ENCODE assay signal across 8 cellular contexts in genomic region chr17:1714980-1715802, GRCh38. TPM values are rescaled to one million over a fixed set of nuclear protein-coding genes. Genes with fewer than 3 reads are reported as not detected.
DNase-seq lines count a peak whose midpoint lies in the region; ATAC-seq and TF ChIP-seq lines count a peak whose summit lies in the region.

No MANE protein-coding gene starts in this region.

- H3K4me1 ChIP-seq in esophagus muscularis mucosa, result peaks cover 53 to 68% (median 62%) of the 10 kb centered on the region in 4 donors
- H3K4me1 ChIP-seq in muscle layer of duodenum (ENCODE audit: control insufficient read depth in 1 of 2, insufficient read depth in 2 of 2, low read length in 2 of 2), result peaks cover 17 to 36% of the 10 kb centered on the region in 2 donors

- peaks cover 9% of the 10 kb centered on the region for H3K4me1 Mint-ChIP-seq in Calu3 (ENCODE audit: low read depth, unreplicated experiment)
- peaks cover 24% of the 10 kb centered on the region for H3K4me1 Mint-ChIP-seq in type B pancreatic cell (ENCODE audit: unreplicated experiment)

- peak overlapping the region; percentile 80 for H3K4me3 Mint-ChIP-seq in Calu3 (ENCODE audit: low read depth, unreplicated experiment)
- peak overlapping the region; percentile 88 for H3K4me3 Mint-ChIP-seq in type B pancreatic cell

- TF ChIP-seq CTCF in Calu3 (IDR thresholded peaks at IDR 0.05; ENCODE audit: unreplicated experiment) (no peak), esophagus muscularis mucosa (IDR thresholded peaks at IDR 0.05) (no peak), type B pancreatic cell (conservative IDR thresholded peaks at IDR 0.05) (no peak)

- H3K36me3 Mint-ChIP-seq in Calu3 (ENCODE audit: insufficient read depth, unreplicated experiment) (peaks cover 83% of the 10 kb centered on the region), type B pancreatic cell (no peaks in the 10 kb centered on the region)

- no peaks in the 10 kb centered on the region for H3K27me3 ChIP-seq in esophagus muscularis mucosa
- no peaks in the 10 kb centered on the region for H3K27me3 ChIP-seq in muscle layer of duodenum (ENCODE audit: low read depth, low read length)

- CTCF ChIA-PET in Calu3 (lab: Charles Lee), result interaction anchor here (0.8 to 0.9 kb wide), 2 partner anchors 37 to 69 kb away, joined by 3 to 4 read pairs; no protein-coding TSS in a partner anchor

- H3K27me3 Mint-ChIP-seq in Calu3 (ENCODE audit: unreplicated experiment) (no peaks in the 10 kb centered on the region), type B pancreatic cell (no peaks in the 10 kb centered on the region)

- peak; percentile 89 for DNase-seq in Calu3
- peak; percentile 23 for DNase-seq in NCI-H146 (lab: John Stamatoyannopoulos, UW)
- peak; percentile 77 for DNase-seq in activated CD8-positive, alpha-beta memory T cell treated with anti-CD3 and anti-CD28 coated beads, Interleukin-2, amount 50 U/mL, for 48 hours
- peak; percentile 97 for DNase-seq in esophagus muscularis mucosa (ENCODE audit: extremely low spot score)
- DNase-seq in type B pancreatic cell (ENCODE audit: extremely low spot score, unreplicated experiment), result no peak
- no peak for DNase-seq in NCI-H748 treated with DMSO at 0.1 percent for 48 hours (lab: John Stamatoyannopoulos, UW)

- ATAC-seq in HG03460 (IDR thresholded peaks at IDR 0.05; ENCODE audit: unreplicated experiment), result no peak

- peak overlapping the region; percentile 91 to 100 (median 96) for H3K4me3 ChIP-seq in esophagus muscularis mucosa
- peak overlapping the region; percentile 71 to 92 for H3K4me3 ChIP-seq in muscle layer of duodenum (ENCODE audit: low read depth in 1 of 2, low read length in 2 of 2)

- H3K36me3 ChIP-seq in esophagus muscularis mucosa (peaks cover 19 to 42% (median 27%) of the 10 kb centered on the region in 4 donors), muscle layer of duodenum (ENCODE audit: control insufficient read depth in 1 of 2, insufficient read depth in 2 of 2, low read length in 2 of 2) (peaks cover 27 to 43% of the 10 kb centered on the region in 2 donors)

- H3K27ac ChIP-seq in esophagus muscularis mucosa (replicated peaks in 1 of 4), result peak overlapping the region; percentile 99 to 100 (median 100)
- peak overlapping the region; percentile 98 for H3K27ac ChIP-seq in muscle layer of duodenum (ENCODE audit: low read length)

- no peak for TF ChIP-seq EP300 in esophagus muscularis mucosa (IDR thresholded peaks at IDR 0.05)

- intact Hi-C loops in Calu3 (cut with micrococcal nuclease; ENCODE audit: unreplicated experiment), result no loop called here
- intact Hi-C loops in esophagus muscularis mucosa (cut with DNase I), result loop anchor here (2.0 to 10.0 kb wide), 2 partner anchors 46 to 150 kb away; partner anchors contain the start of gene PITPNA

- WGBS in esophagus muscularis mucosa, result 2% methylated on average over 10 of the region's 32 CpGs

- H3K9me3 Mint-ChIP-seq in Calu3 (ENCODE audit: low read depth, unreplicated experiment) (no peaks in the 10 kb centered on the region), type B pancreatic cell (no peaks in the 10 kb centered on the region)

- H3K9me3 ChIP-seq in esophagus muscularis mucosa (no peaks in the 10 kb centered on the region), muscle layer of duodenum (ENCODE audit: control insufficient read depth in 1 of 2, low read length in 2 of 2) (no peaks in the 10 kb centered on the region)

- no TSS peak for BruUV-seq in Calu3 (replicated peaks; lab: Mats Ljungman, UMichigan)

- peak; percentile 82 for TF ChIP-seq POLR2A in esophagus muscularis mucosa (IDR thresholded peaks at IDR 0.05; ENCODE audit: low read depth)

- peak overlapping the region; percentile 81 for H3K27ac Mint-ChIP-seq in Calu3 (ENCODE audit: unreplicated experiment)
- H3K27ac Mint-ChIP-seq in type B pancreatic cell, result peak overlapping the region; percentile 98

RNA-seq across cellular contexts. Expression of gene TLCD2, which starts 5.0 kb away (rescaled TPM):
- total RNA-seq in Calu3 (2022) (5.9 and 6.7 TPM in 2 replicates), esophagus muscularis mucosa (1 to 10 TPM; 4.6 to 7.7 (median 5.5) TPM), type B pancreatic cell (ENCODE audit: low replicate concordance) (4.0 and 4.3 TPM in 2 replicates)

RNA-seq across cellular contexts. Expression of gene WDR81, which starts 9.3 kb away (rescaled TPM):
- 11.2 and 11.8 TPM in 2 replicates for total RNA-seq in Calu3 (2022)
- total RNA-seq in esophagus muscularis mucosa, result 10 to 100 TPM; 25.7 to 40.8 (median 32.1) TPM
- total RNA-seq in type B pancreatic cell (ENCODE audit: low replicate concordance), result 14.5 and 16.0 TPM in 2 replicates

RNA-seq across cellular contexts. Expression of gene SERPINF2, which starts 27.5 kb away (rescaled TPM):
- total RNA-seq in Calu3 (2022) (0.54 and 0.76 TPM in 2 replicates), esophagus muscularis mucosa (1 to 10 TPM; 2.4 to 7.5 (median 3.4) TPM), type B pancreatic cell (ENCODE audit: low replicate concordance) (28.3 and 36.3 TPM in 2 replicates)

RNA-seq across cellular contexts. Expression of gene PRPF8, which starts 30.5 kb away (rescaled TPM):
- 182 and 206 TPM in 2 replicates for total RNA-seq in Calu3 (2022)
- total RNA-seq in esophagus muscularis mucosa, result 100 to 1,000 TPM; 141 to 187 (median 163) TPM
- total RNA-seq in type B pancreatic cell (ENCODE audit: low replicate concordance), result 277 and 321 TPM in 2 replicates

RNA-seq across cellular contexts. Expression of gene SERPINF1, which starts 46.7 kb away (rescaled TPM):
- total RNA-seq in Calu3 (2022) (not detected in 2 replicates), esophagus muscularis mucosa (100 to 1,000 TPM; 177 to 464 (median 330) TPM), type B pancreatic cell (ENCODE audit: low replicate concordance) (9.6 and 98.8 TPM in 2 replicates)

Comparison
In these comparisons a context has a peak if more than half of its experiments do, and no peak if none do; other contexts are left out.
1. DNase-seq: peak in Calu3 (single experiment), NCI-H146 (single experiment), activated CD8-positive, alpha-beta memory T cell treated with anti-CD3 and anti-CD28 coated beads, Interleukin-2, amount 50 U/mL, for 48 hours (single experiment) and esophagus muscularis mucosa (single experiment); none in type B pancreatic cell (single experiment) and NCI-H748 treated with DMSO at 0.1 percent for 48 hours (single experiment).